11 cellular contexts compared by ENCODE assay signal in genomic region chr9:97470076-97470475, GRCh38. TPM values are rescaled to one million over a fixed set of nuclear protein-coding genes. Genes with fewer than 3 reads are reported as not detected.
DNase-seq lines count a peak whose midpoint lies in the region; ATAC-seq and TF ChIP-seq lines count a peak whose summit lies in the region.
"Had no signal": no experiment of that assay in that cellular context is flagged by ENCODE, and none has a peak within 500 bp of the region (broad histone marks: within the 10 kb centered on the region; RNA-seq: fewer than 3 reads in every experiment).

No MANE protein-coding gene starts in this region.

- peak; percentile 7 for DNase-seq in NCI-H1694 treated with DMSO at 0.1 percent for 48 hours (lab: John Stamatoyannopoulos, UW)
- no peak for DNase-seq in NCI-H1694 (lab: John Stamatoyannopoulos, UW)
- DNase-seq in PC-3: peak; percentile 16
- DNase-seq in esophagus muscularis mucosa (ENCODE audit: extremely low spot score): no peak
- DNase-seq in psoas muscle: no peak
- DNase-seq in NCI-H1105 treated with DMSO at 0.1 percent for 48 hours (lab: John Stamatoyannopoulos, UW): no peak
- no peak for DNase-seq in effector CD4-positive, alpha-beta T cell
- DNase-seq: GOT3, spleen had no signal

- no peak overlapping the region for H2AFZ ChIP-seq in PC-3 (ENCODE audit: low read length)

- 62% methylated on average over 2 of the region's 2 CpGs for WGBS in esophagus muscularis mucosa
- WGBS in psoas muscle, 3 donors: 46 to 57% (median 53%) methylated on average over 2 of the region's 2 CpGs

- H3K9me3 ChIP-seq in PC-3 (ENCODE audit: low read length) (no peaks in the 10 kb centered on the region), esophagus muscularis mucosa (no peaks in the 10 kb centered on the region), psoas muscle (no peaks in the 10 kb centered on the region)
- H3K9me3 ChIP-seq: spleen had no signal

- peaks cover 4% of the 10 kb centered on the region; the same call in 1 of the 2 replicates for H3K4me1 ChIP-seq in PC-3 (ENCODE audit: insufficient read depth, low read length)
- H3K4me1 ChIP-seq in esophagus muscularis mucosa: peaks cover 15 to 23% (median 21%) of the 10 kb centered on the region in 4 donors
- H3K4me1 ChIP-seq in psoas muscle: peaks cover 17% of the 10 kb centered on the region

- H3F3A ChIP-seq in PC-3 (ENCODE audit: low read length, unreplicated experiment): no peaks in the 10 kb centered on the region

- no peak overlapping the region for H3K27ac ChIP-seq in PC-3 (ENCODE audit: low read length)
- peak overlapping the region; percentile 68 to 79 (median 77) for H3K27ac ChIP-seq in esophagus muscularis mucosa (replicated peaks in 1 of 4)
- peak overlapping the region; percentile 77 for H3K27ac ChIP-seq in psoas muscle
- H3K27ac ChIP-seq: SK-N-MC, spleen had no signal

- POLR2A ChIA-PET in PC-3 (lab: Charles Lee; ENCODE audit: unreplicated experiment): no interaction called here

- H3K4me2 ChIP-seq in PC-3 (ENCODE audit: low read length): no peak overlapping the region

- H3K4me3 ChIP-seq in PC-3 (ENCODE audit: low read length): no peak overlapping the region
- H3K4me3 ChIP-seq in esophagus muscularis mucosa: no peak overlapping the region
- H3K4me3 ChIP-seq in psoas muscle: no peak overlapping the region
- H3K4me3 ChIP-seq: SK-N-MC, spleen had no signal

- no peaks in the 10 kb centered on the region for H3K79me2 ChIP-seq in PC-3 (ENCODE audit: low read length)

- no peaks in the 10 kb centered on the region for H3K36me3 ChIP-seq in PC-3 (ENCODE audit: low read depth, low read length)
- peaks cover 0 to 36% (median 15%) of the 10 kb centered on the region in 4 donors for H3K36me3 ChIP-seq in esophagus muscularis mucosa
- no peaks in the 10 kb centered on the region for H3K36me3 ChIP-seq in psoas muscle (ENCODE audit: insufficient read depth in 1 of 2, low read depth in 1 of 2)

- H3K27me3 ChIP-seq in PC-3 (ENCODE audit: low read length) (no peaks in the 10 kb centered on the region), esophagus muscularis mucosa (no peaks in the 10 kb centered on the region), psoas muscle (ENCODE audit: insufficient read depth in 3 of 3, low read length in 2 of 3) (no peaks in the 10 kb centered on the region)
- H3K27me3 ChIP-seq: spleen had no signal

- TF ChIP-seq CTCF in PC-3 (conservative IDR thresholded peaks at IDR 0.05; ENCODE audit: low read depth, low read length): peak; percentile 50
- TF ChIP-seq CTCF in esophagus muscularis mucosa (IDR thresholded peaks at IDR 0.05): peak; percentile 55 to 71 (median 59)
- peak; percentile 42 for TF ChIP-seq CTCF in psoas muscle (IDR thresholded peaks at IDR 0.05)

- no peaks in the 10 kb centered on the region for H4K20me1 ChIP-seq in PC-3 (ENCODE audit: low read length)

- H3K9ac ChIP-seq in PC-3 (ENCODE audit: low read length): no peak overlapping the region

- TF ChIP-seq POLR2A in esophagus muscularis mucosa (IDR thresholded peaks at IDR 0.05; ENCODE audit: low read depth): no peak

- CTCF ChIA-PET in PC-3 (lab: Charles Lee): interaction anchor here (1.1 to 1.9 kb wide), 3 partner anchors 17 to 145 kb away, joined by 3 to 18 read pairs (median 14); no protein-coding TSS in a partner anchor

- intact Hi-C loops in PC-3 (cut with micrococcal nuclease): no loop called here
- intact Hi-C loops in esophagus muscularis mucosa (cut with DNase I): no loop called here
- intact Hi-C loops in psoas muscle (cut with DNase I): no loop called here

- no TSS peak for BruUV-seq in PC-3 (replicated peaks; lab: Mats Ljungman, UMichigan)

- TF ChIP-seq EP300 in esophagus muscularis mucosa (IDR thresholded peaks at IDR 0.05): no peak

- H3K9me2 ChIP-seq in PC-3 (replicated peaks; ENCODE audit: low read length): no peaks in the 10 kb centered on the region

- ATAC-seq in PC-3 (peak; percentile 27; the same call in 1 of the 2 replicates), psoas muscle (peak; percentile 37 to 65 (median 44)), HG03521 (IDR thresholded peaks at IDR 0.05; ENCODE audit: unreplicated experiment) (no peak)

RNA-seq across cellular contexts. Expression of gene TMOD1, which starts 31.4 kb away (rescaled TPM):
- total RNA-seq in PC-3 (2014; rRNA removed) (not detected in 2 replicates), esophagus muscularis mucosa (10 to 100 TPM; 68.4 to 97.6 (median 71.6) TPM), psoas muscle (100 to 1,000 TPM; 138 to 209 (median 167) TPM)
- 100 to 1,000 TPM in 2 of 3 donors, 10 to 100 TPM in 1; 65.4 to 286 (median 131) TPM for polyA plus RNA-seq in psoas muscle

RNA-seq across cellular contexts. Expression of gene TDRD7, which starts 58.2 kb away (rescaled TPM):
- 4.2 and 4.3 TPM in 2 replicates for total RNA-seq in PC-3 (2014; rRNA removed)
- total RNA-seq in esophagus muscularis mucosa: 10 to 100 TPM; 15.4 to 22.9 (median 16.4) TPM
- 1 to 10 TPM; 3.3 to 7.0 (median 5.0) TPM for total RNA-seq in psoas muscle
- polyA plus RNA-seq in psoas muscle: 1 to 10 TPM; 2.3 to 9.9 (median 3.5) TPM

Comparison
In these comparisons a context has a peak if more than half of its experiments do, and no peak if none do; other contexts are left out.
1. DNase-seq: peak in NCI-H1694 treated with DMSO at 0.1 percent for 48 hours (single experiment) and PC-3 (single experiment); none in NCI-H1694 (single experiment), esophagus muscularis mucosa (single experiment), psoas muscle (0 of 2), NCI-H1105 treated with DMSO at 0.1 percent for 48 hours (single experiment) and effector CD4-positive, alpha-beta T cell (single experiment).
2. RNA of gene TMOD1, which starts 31.4 kb away (total RNA-seq): 138 to 209 TPM in psoas muscle and 68.4 to 97.6 TPM in esophagus muscularis mucosa; not detected in PC-3; every median in the first group is over 10 times any median in the second.
3. Peak in every context shown above with its lines, with median percentiles within 50 percentile points of each other: CTCF ChIP-seq.